Comparison of ENCODE assay signal across 2 cellular contexts in genomic region chr18:31992836-31993575, GRCh38.
TF ChIP-seq lines count a peak whose summit lies in the region.

No MANE protein-coding gene starts in this region.

TF ChIP-seq in IMR-90, 13 proteins besides CTCF, POLR2A, EP300 and RAD21:
- TF ChIP-seq MAZ (IDR thresholded peaks at IDR 0.05; ENCODE audit: borderline replicate concordance, low read depth, low read length) (no peak), BHLHE40 (IDR thresholded peaks at IDR 0.05; ENCODE audit: low read depth, low read length) (no peak)
TF ChIP-seq in IMR-90: peak in this region for 0.

TF ChIP-seq in endothelial cell of umbilical vein, 7 proteins besides CTCF, POLR2A, EP300 and RAD21:
- TF ChIP-seq JUN (IDR thresholded peaks at IDR 0.05; ENCODE audit: borderline replicate concordance, insufficient read depth, insufficient read length, low read depth) (no peak), MAX (IDR thresholded peaks at IDR 0.05; ENCODE audit: insufficient read depth, insufficient read length) (no peak), EZH2 (IDR thresholded peaks at IDR 0.05; ENCODE audit: borderline replicate concordance, low read depth, low read length, severe bottlenecking) (no peak), FOS (IDR thresholded peaks at IDR 0.05; ENCODE audit: borderline replicate concordance, insufficient read depth, low read length) (no peak)
